Comparison of ENCODE assay signal across 9 cellular contexts in the genomic region with DNA sequence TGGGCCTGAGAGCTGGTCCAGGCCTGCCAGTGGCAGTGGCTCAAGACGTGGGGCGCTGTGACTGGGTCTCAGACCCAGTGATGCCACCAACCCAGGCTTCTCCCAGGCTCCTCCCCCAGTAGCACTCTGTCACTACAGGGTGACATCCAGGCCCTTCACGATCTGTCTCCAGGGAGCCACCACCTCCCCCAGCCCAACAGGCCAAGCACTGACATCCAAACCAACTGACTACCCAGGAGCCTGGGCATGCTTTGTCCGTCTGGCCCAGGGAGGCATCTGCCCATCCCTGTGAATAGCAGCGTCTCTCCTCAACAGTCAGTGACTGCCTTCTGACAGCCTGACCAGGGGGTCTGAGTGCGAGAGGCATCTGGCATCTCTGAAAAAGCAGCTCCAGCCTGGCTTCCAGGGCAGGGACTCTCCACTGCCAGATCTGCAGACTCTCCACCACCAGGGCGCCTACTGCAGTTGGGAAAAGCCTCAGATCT. TPM values are rescaled to one million over a fixed set of nuclear protein-coding genes. Genes with fewer than 3 reads are reported as not detected.
DNase-seq lines count a peak whose midpoint lies in the region; ATAC-seq and TF ChIP-seq lines count a peak whose summit lies in the region.
"Had no signal": no experiment of that assay in that cellular context is flagged by ENCODE, and none has a peak within 500 bp of the region (broad histone marks: within the 10 kb centered on the region; RNA-seq: fewer than 3 reads in every experiment).

No MANE protein-coding gene starts in this region.

- H3K36me3 ChIP-seq in BE2C (no peaks in the 10 kb centered on the region), MM.1S (replicated peaks; ENCODE audit: insufficient read depth, low read length) (no peaks in the 10 kb centered on the region), duodenal mucosa (ENCODE audit: control insufficient read depth in 1 of 2, insufficient read depth in 2 of 2, low read length in 2 of 2) (no peaks in the 10 kb centered on the region), MG63 (no peaks in the 10 kb centered on the region)

- H3K4me3 ChIP-seq in BE2C (ENCODE audit: low read depth, low read length) (no peak overlapping the region), MM.1S (ENCODE audit: low read length) (no peak overlapping the region), duodenal mucosa (ENCODE audit: low read depth in 1 of 2, low read length in 2 of 2) (peak overlapping the region in 1 of 2 donors; percentile 57), MG63 (no peak overlapping the region)

- H3K9me3 ChIP-seq in BE2C (no peaks in the 10 kb centered on the region), MM.1S (replicated peaks; ENCODE audit: insufficient read depth, low read length) (no peaks in the 10 kb centered on the region), duodenal mucosa (ENCODE audit: control insufficient read depth in 1 of 2, low read length in 2 of 2) (no peaks in the 10 kb centered on the region), MG63 (no peaks in the 10 kb centered on the region)

- peaks cover 2% of the 10 kb centered on the region; the same call in 1 of the 2 replicates for H3F3A ChIP-seq in MM.1S (ENCODE audit: insufficient read depth, low read length)

- H3K27me3 ChIP-seq in BE2C (no peaks in the 10 kb centered on the region), MM.1S (replicated peaks; ENCODE audit: insufficient read depth, low read length) (no peaks in the 10 kb centered on the region), duodenal mucosa (ENCODE audit: control insufficient read depth in 1 of 2, insufficient read depth in 2 of 2, low read length in 2 of 2) (no peaks in the 10 kb centered on the region), foreskin keratinocyte (no peaks in the 10 kb centered on the region), MG63 (no peaks in the 10 kb centered on the region)

- peak overlapping the region; percentile 89; the same call in 1 of the 2 replicates for H3K9ac ChIP-seq in MM.1S (ENCODE audit: low read length)
- H3K9ac ChIP-seq in duodenal mucosa (ENCODE audit: low read depth in 1 of 2, low read length in 2 of 2): peak overlapping the region; percentile 60 to 94

- peak overlapping the region; percentile 51 to 69 (median 56) for H3K4me3 Mint-ChIP-seq in nephron

- no peaks in the 10 kb centered on the region for H3K36me3 Mint-ChIP-seq in nephron (ENCODE audit: low read depth)

- peaks cover 30% of the 10 kb centered on the region for H3K4me1 ChIP-seq in BE2C
- H3K4me1 ChIP-seq in MM.1S (ENCODE audit: low read length): peaks cover 11% of the 10 kb centered on the region
- peaks cover 12 to 26% of the 10 kb centered on the region in 2 donors for H3K4me1 ChIP-seq in duodenal mucosa (ENCODE audit: control insufficient read depth in 1 of 2, insufficient read depth in 2 of 2, low read length in 2 of 2)
- H3K4me1 ChIP-seq in foreskin keratinocyte: no peaks in the 10 kb centered on the region

- no peaks in the 10 kb centered on the region for H3K9me2 ChIP-seq in MM.1S (replicated peaks; ENCODE audit: insufficient read depth, low read length)

- no peaks in the 10 kb centered on the region for H3K79me2 ChIP-seq in MM.1S (ENCODE audit: low read length)

- H2AFZ ChIP-seq in MM.1S (ENCODE audit: low read length): no peak overlapping the region

- H3K27ac ChIP-seq in MM.1S (ENCODE audit: low read length) (no peak overlapping the region), duodenal mucosa (ENCODE audit: low read depth, low read length) (peak overlapping the region; percentile 96), foreskin keratinocyte (no peak overlapping the region)

- no peak overlapping the region for H3K4me2 ChIP-seq in MM.1S (ENCODE audit: low read depth, low read length)

- H3K27ac Mint-ChIP-seq in nephron: peak overlapping the region; percentile 80 to 98 (median 83)

- H4K20me1 ChIP-seq in MM.1S (ENCODE audit: insufficient read depth, low read length): no peaks in the 10 kb centered on the region

- peak; percentile 38 for TF ChIP-seq CTCF in BE2C (IDR thresholded peaks at IDR 0.05; ENCODE audit: low read depth, low read length)
- no peak for TF ChIP-seq CTCF in MM.1S (IDR thresholded peaks at IDR 0.05; ENCODE audit: low read length)
- no peak for TF ChIP-seq CTCF in nephron (IDR thresholded peaks at IDR 0.05; ENCODE audit: unreplicated experiment in 3 of 3)
- no peak for TF ChIP-seq CTCF in foreskin keratinocyte (conservative IDR thresholded peaks at IDR 0.05)

- DNase-seq in BE2C: peak; percentile 82
- DNase-seq in MM.1S: no peak
- no peak for DNase-seq in AG08395 (ENCODE audit: low spot score)
- DNase-seq in foreskin keratinocyte: no peak
- DNase-seq in MG63: no peak
- DNase-seq: NCI-H1092 had no signal

- ATAC-seq in foreskin keratinocyte: no peak
- no peak for ATAC-seq in HG03045 (IDR thresholded peaks at IDR 0.05; ENCODE audit: unreplicated experiment)

- H3K9me3 Mint-ChIP-seq in nephron: no peaks in the 10 kb centered on the region

- peaks cover 4% of the 10 kb centered on the region for H3K27me3 Mint-ChIP-seq in nephron (ENCODE audit: low read depth)

- H3K4me1 Mint-ChIP-seq in nephron: peaks cover 34% of the 10 kb centered on the region

RNA-seq across cellular contexts. Expression of a gene that starts 13.0 kb away (rescaled TPM):
- not detected for polyA plus RNA-seq in BE2C (2012; ENCODE audit: insufficient read depth, insufficient read length, low read depth)
- total RNA-seq in foreskin keratinocyte: not detected in 2 replicates
- not detected in 2 replicates for polyA plus RNA-seq in foreskin keratinocyte
- total RNA-seq in MG63 (2014; rRNA removed; shearing (Covaris generic); ENCODE audit: low replicate concordance): not detected in 2 replicates
